In genomic region chr13:48624858-48625257, GRCh38 we compare ENCODE assay signal across 16 cellular contexts. TPM values are rescaled to one million over a fixed set of nuclear protein-coding genes. Genes with fewer than 3 reads are reported as not detected.
DNase-seq lines count a peak whose midpoint lies in the region; ATAC-seq and TF ChIP-seq lines count a peak whose summit lies in the region.
"Had no signal": no experiment of that assay in that cellular context is flagged by ENCODE, and none has a peak within 500 bp of the region (broad histone marks: within the 10 kb centered on the region; RNA-seq: fewer than 3 reads in every experiment).

No MANE protein-coding gene starts in this region.

- H3K4me1 ChIP-seq in body of pancreas (peaks cover 59% of the 10 kb centered on the region), heart right ventricle (peaks cover 0 to 36% (median 19%) of the 10 kb centered on the region in 9 donors)
- H3K4me1 ChIP-seq: prostate gland had no signal

- H3K36me3 ChIP-seq in body of pancreas (replicated peaks in 1 of 2; ENCODE audit: insufficient read depth in 1 of 2, low read depth in 2 of 2) (no peaks in the 10 kb centered on the region), heart right ventricle (no peaks in the 10 kb centered on the region)
- H3K36me3 ChIP-seq: prostate gland had no signal

- H3K27me3 ChIP-seq in body of pancreas (no peaks in the 10 kb centered on the region), heart right ventricle (no peaks in the 10 kb centered on the region)

- TF ChIP-seq CTCF in body of pancreas (IDR thresholded peaks at IDR 0.05), result no peak
- no peak for TF ChIP-seq CTCF in heart right ventricle (IDR thresholded peaks at IDR 0.05)

- WGBS in body of pancreas, 2 donors, result 31 to 32% methylated on average over 4 of the region's 4 CpGs
- 42 to 49% methylated on average over 4 of the region's 4 CpGs for WGBS in heart right ventricle, 2 donors

- H3K27ac ChIP-seq in body of pancreas, result peak overlapping the region in 3 of 4 donors; percentile 76 to 85 (median 76)
- peak overlapping the region; percentile 59 to 92 (median 77) for H3K27ac ChIP-seq in heart right ventricle
- H3K27ac ChIP-seq: prostate gland had no signal

- H3K4me3 ChIP-seq in body of pancreas (no peak overlapping the region), heart right ventricle (no peak overlapping the region)
- H3K4me3 ChIP-seq: prostate gland had no signal

- TF ChIP-seq POLR2A in body of pancreas (IDR thresholded peaks at IDR 0.05), result no peak

- ATAC-seq in body of pancreas, result no peak
- ATAC-seq in heart right ventricle, result peak; percentile 49 to 78 (median 59)
- ATAC-seq in GM19351 (IDR thresholded peaks at IDR 0.05; ENCODE audit: unreplicated experiment), result no peak
- ATAC-seq: activated T-cell treated with anti-CD3 and anti-CD28 coated beads, Interleukin-2, amount 50 U/mL, for 4 hours had no signal

- intact Hi-C loops in body of pancreas (cut with DNase I), result no loop called here
- intact Hi-C loops in heart right ventricle (cut with DNase I), result loop anchor here in 1 of 10 donors (10.0 kb wide), 1 partner anchor 100 kb away; no protein-coding TSS in a partner anchor

- peak; percentile 35 for DNase-seq in HCEC 1CT
- no peak for DNase-seq in body of pancreas
- DNase-seq in heart right ventricle, result no peak
- DNase-seq in putamen (ENCODE audit: low spot score), result peak; percentile 6
- DNase-seq in NCI-H2081 treated with DMSO at 0.1 percent for 48 hours (lab: John Stamatoyannopoulos, UW), result no peak
- no peak for DNase-seq in activated CD4-positive, alpha-beta T cell treated with anti-CD3 and anti-CD28 coated beads, Interleukin-2, amount 50 U/mL, for 48 hours
- DNase-seq in activated T-cell treated with anti-CD3 and anti-CD28 coated beads, Interleukin-2, amount 50 U/mL, for 48 hours, result no peak
- DNase-seq: activated CD4-positive, alpha-beta T cell treated with anti-CD3 and anti-CD28 coated beads, Interleukin-2, amount 50 U/mL, for 4 hours; activated T-cell treated with anti-CD3 and anti-CD28 coated beads, Interleukin-2, amount 50 U/mL, for 4 hours; KBM-7; NCI-H1694 treated with DMSO at 0.1 percent for 48 hours; NCI-H510A; SK-N-SH; stimulated activated CD4-positive, alpha-beta T cell treated with anti-CD3 and anti-CD28 coated beads, Interleukin-15, amount 100 ng/mL, for 24 hours had no signal

- H3K9me3 ChIP-seq in body of pancreas, result no peaks in the 10 kb centered on the region
- peaks cover 0 to 26% (median 6%) of the 10 kb centered on the region in 11 donors for H3K9me3 ChIP-seq in heart right ventricle
- H3K9me3 ChIP-seq: prostate gland, SK-N-SH had no signal

RNA-seq across cellular contexts. Expression of gene CYSLTR2, which starts 28.9 kb away (rescaled TPM):
- total RNA-seq in body of pancreas, result under 1 TPM in 1 of 2 donors, not detected in 1; 0.52 TPM
- total RNA-seq in heart right ventricle, result 10 to 100 TPM in 1 of 10 donors, 1 to 10 TPM in 9; 2.1 to 10.7 (median 6.2) TPM
- 1 to 10 TPM; 1.1 to 9.9 TPM for polyA plus RNA-seq in heart right ventricle

Comparison
In these comparisons a context has a peak if more than half of its experiments do, and no peak if none do; other contexts are left out.
1. DNase-seq: peak in HCEC 1CT (single experiment) and putamen (single experiment); none in body of pancreas (0 of 4), heart right ventricle (0 of 2), NCI-H2081 treated with DMSO at 0.1 percent for 48 hours (single experiment), activated CD4-positive, alpha-beta T cell treated with anti-CD3 and anti-CD28 coated beads, Interleukin-2, amount 50 U/mL, for 48 hours (0 of 2) and activated T-cell treated with anti-CD3 and anti-CD28 coated beads, Interleukin-2, amount 50 U/mL, for 48 hours (0 of 2).
2. ATAC-seq: peak in heart right ventricle (8 of 8); none in body of pancreas (single experiment) and GM19351 (single experiment).